ENCODE assay signal across 12 cellular contexts in the genomic region with DNA sequence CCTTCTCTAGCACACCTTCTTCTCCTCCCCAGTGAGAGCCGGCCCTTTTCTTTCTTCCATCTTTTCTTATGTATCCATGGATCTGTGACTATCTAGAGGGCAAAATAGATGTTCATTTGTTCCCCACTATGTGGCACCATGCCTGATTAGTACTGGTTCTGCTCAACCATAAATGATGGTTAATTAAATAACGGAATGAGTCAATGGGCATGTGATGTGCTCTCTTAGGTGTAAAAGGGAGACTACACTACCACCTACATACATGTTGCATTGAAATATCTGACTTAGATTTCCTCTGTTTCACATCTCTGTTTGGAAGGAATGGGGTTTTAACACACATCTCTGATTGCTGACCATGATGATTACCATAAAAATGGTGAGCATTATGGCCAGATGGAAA.
DNase-seq lines count a peak whose midpoint lies in the region; ATAC-seq and TF ChIP-seq lines count a peak whose summit lies in the region.
"Had no signal": no experiment of that assay in that cellular context is flagged by ENCODE, and none has a peak within 500 bp of the region (broad histone marks: within the 10 kb centered on the region; RNA-seq: fewer than 3 reads in every experiment).

No MANE protein-coding gene starts in this region.

- peak overlapping the region; percentile 29 for H3K4me3 Mint-ChIP-seq in activated T-cell treated with anti-CD3 and anti-CD28 coated beads, Interleukin-2, amount 50 U/mL, for 4 hours
- H3K4me3 Mint-ChIP-seq in activated naive CD8-positive, alpha-beta T cell = peak overlapping the region; percentile 5
- H3K4me3 Mint-ChIP-seq: IgD-negative memory B cell, nephron had no signal

- H3K27ac ChIP-seq in lower lobe of right lung = peak overlapping the region; percentile 73
- H3K27ac ChIP-seq in tibial artery = peak overlapping the region; percentile 55 to 61

- H3K27me3 ChIP-seq in lower lobe of right lung (ENCODE audit: low read depth) = no peaks in the 10 kb centered on the region
- no peaks in the 10 kb centered on the region for H3K27me3 ChIP-seq in tibial artery
- H3K27me3 ChIP-seq: left lung had no signal

- no peaks in the 10 kb centered on the region for H3K27me3 Mint-ChIP-seq in activated T-cell treated with anti-CD3 and anti-CD28 coated beads, Interleukin-2, amount 50 U/mL, for 4 hours (ENCODE audit: low read depth)
- H3K27me3 Mint-ChIP-seq in activated naive CD8-positive, alpha-beta T cell = no peaks in the 10 kb centered on the region
- H3K27me3 Mint-ChIP-seq: IgD-negative memory B cell had no signal

- intact Hi-C loops in lower lobe of right lung (cut with DNase I) (no loop called here), tibial artery (cut with DNase I; ENCODE audit: low total_unique reads) (no loop called here)

- H3K36me3 Mint-ChIP-seq in activated T-cell treated with anti-CD3 and anti-CD28 coated beads, Interleukin-2, amount 50 U/mL, for 4 hours (ENCODE audit: insufficient read depth) = peaks cover 13% of the 10 kb centered on the region
- peaks cover 13% of the 10 kb centered on the region for H3K36me3 Mint-ChIP-seq in activated naive CD8-positive, alpha-beta T cell

- peak; percentile 29 to 38 for ATAC-seq in activated T-cell treated with anti-CD3 and anti-CD28 coated beads, Interleukin-2, amount 50 U/mL, for 4 hours
- no peak for ATAC-seq in lower lobe of right lung
- ATAC-seq: left lung had no signal

- H3K4me3 ChIP-seq in lower lobe of right lung (no peak overlapping the region), tibial artery (no peak overlapping the region)
- H3K4me3 ChIP-seq: left lung had no signal

- H3K36me3 ChIP-seq in lower lobe of right lung = no peaks in the 10 kb centered on the region
- H3K36me3 ChIP-seq in tibial artery = no peaks in the 10 kb centered on the region
- H3K36me3 ChIP-seq: left lung had no signal

- H3K4me1 ChIP-seq in lower lobe of right lung = peaks cover 52% of the 10 kb centered on the region
- peaks cover 0 to 55% (median 32%) of the 10 kb centered on the region in 4 donors for H3K4me1 ChIP-seq in tibial artery

- TF ChIP-seq CTCF in lower lobe of right lung (IDR thresholded peaks at IDR 0.05) (no peak), tibial artery (IDR thresholded peaks at IDR 0.05) (no peak)

- no peaks in the 10 kb centered on the region for H3K9me3 ChIP-seq in lower lobe of right lung
- no peaks in the 10 kb centered on the region for H3K9me3 ChIP-seq in tibial artery
- H3K9me3 ChIP-seq: left lung had no signal

- H3K9me3 Mint-ChIP-seq in activated T-cell treated with anti-CD3 and anti-CD28 coated beads, Interleukin-2, amount 50 U/mL, for 4 hours = peaks cover 12% of the 10 kb centered on the region
- H3K9me3 Mint-ChIP-seq in activated naive CD8-positive, alpha-beta T cell (ENCODE audit: low read depth) = no peaks in the 10 kb centered on the region
- H3K9me3 Mint-ChIP-seq: IgD-negative memory B cell, nephron had no signal

- H3K4me1 Mint-ChIP-seq in activated T-cell treated with anti-CD3 and anti-CD28 coated beads, Interleukin-2, amount 50 U/mL, for 4 hours (ENCODE audit: low read depth) = peaks cover 73% of the 10 kb centered on the region
- peaks cover 78% of the 10 kb centered on the region for H3K4me1 Mint-ChIP-seq in activated naive CD8-positive, alpha-beta T cell (ENCODE audit: low read depth)

- no peak for DNase-seq in activated T-cell treated with anti-CD3 and anti-CD28 coated beads, Interleukin-2, amount 50 U/mL, for 4 hours
- no peak for DNase-seq in activated T-cell treated with anti-CD3 and anti-CD28 coated beads, Interleukin-2, amount 50 U/mL, for 48 hours
- no peak for DNase-seq in lower lobe of right lung
- DNase-seq in tibial artery = no peak
- DNase-seq in OCI-M2 (lab: John Stamatoyannopoulos, UW; ENCODE audit: unreplicated experiment) = no peak
- no peak for DNase-seq in GDM1 (lab: John Stamatoyannopoulos, UW)
- DNase-seq in activated CD8-positive, alpha-beta memory T cell treated with anti-CD3 and anti-CD28 coated beads for 24 hours = no peak
- DNase-seq: Calu3, left lung had no signal

- H3K27ac Mint-ChIP-seq in activated naive CD8-positive, alpha-beta T cell = peak overlapping the region; percentile 76

Comparison
In these comparisons a context has a peak if more than half of its experiments do, and no peak if none do; other contexts are left out.
1. ATAC-seq: peak in activated T-cell treated with anti-CD3 and anti-CD28 coated beads, Interleukin-2, amount 50 U/mL, for 4 hours (2 of 2); none in lower lobe of right lung (0 of 2).